Comparison of ENCODE assay signal across 1 cellular context in genomic region chr1:226002667-226003501, GRCh38.
TF ChIP-seq lines count a peak whose summit lies in the region.

No MANE protein-coding gene starts in this region.

TF ChIP-seq in HEK293, 187 proteins besides CTCF, POLR2A, EP300 and RAD21 (continued from another document):
- peak; percentile 0; the same call in 1 of the 2 replicates for TF ChIP-seq ZNF280D (tag by site-specific recombination; IDR thresholded peaks at IDR 0.05)
- peak; percentile 41; the same call in 1 of the 2 replicates for TF ChIP-seq PRDM1 (tag by site-specific recombination; IDR thresholded peaks at IDR 0.05)
- TF ChIP-seq ZNF792 (tag by site-specific recombination; IDR thresholded peaks at IDR 0.05) = 0 out of 2 replicates have a peak, but pooled peaks have one; percentile 5
- no peak for TF ChIP-seq ZNF555 (tag by site-specific recombination; conservative IDR thresholded peaks at IDR 0.05)
- TF ChIP-seq ZSCAN16 (tag by site-specific recombination; IDR thresholded peaks at IDR 0.05) = no peak
- no peak for TF ChIP-seq HOXD13 (CRISPR knock-in tag; IDR thresholded peaks at IDR 0.05; ENCODE audit: borderline replicate concordance)
- TF ChIP-seq ZFP41 (tag by site-specific recombination; IDR thresholded peaks at IDR 0.05; ENCODE audit: borderline replicate concordance) = no peak
- TF ChIP-seq GLI2 (tag by site-specific recombination; IDR thresholded peaks at IDR 0.05; ENCODE audit: borderline replicate concordance, low read depth) = no peak
- TF ChIP-seq ZNF169 (tag by site-specific recombination; IDR thresholded peaks at IDR 0.05) = no peak
- 0 out of 2 replicates have a peak, but pooled peaks have one; percentile 5 for TF ChIP-seq SCRT2 (tag by site-specific recombination; IDR thresholded peaks at IDR 0.05)
- TF ChIP-seq ZIC2 (tag by site-specific recombination; IDR thresholded peaks at IDR 0.05) = peak; percentile 88
- TF ChIP-seq ZNF580 (tag by site-specific recombination; IDR thresholded peaks at IDR 0.05) = peak; percentile 47
- peak; percentile 46; the same call in 1 of the 2 replicates for TF ChIP-seq ZNF10 (tag by site-specific recombination; IDR thresholded peaks at IDR 0.05)
- peak; percentile 48 for TF ChIP-seq ZNF660 (tag by site-specific recombination; IDR thresholded peaks at IDR 0.05)
- TF ChIP-seq SP2 (tag by site-specific recombination; IDR thresholded peaks at IDR 0.05) = peak; percentile 79
- TF ChIP-seq SP3 (tag by site-specific recombination; IDR thresholded peaks at IDR 0.05) = peak; percentile 75
- peak; percentile 96 for TF ChIP-seq ZBTB17 (tag by site-specific recombination; IDR thresholded peaks at IDR 0.05)
- TF ChIP-seq, protein P1, sequence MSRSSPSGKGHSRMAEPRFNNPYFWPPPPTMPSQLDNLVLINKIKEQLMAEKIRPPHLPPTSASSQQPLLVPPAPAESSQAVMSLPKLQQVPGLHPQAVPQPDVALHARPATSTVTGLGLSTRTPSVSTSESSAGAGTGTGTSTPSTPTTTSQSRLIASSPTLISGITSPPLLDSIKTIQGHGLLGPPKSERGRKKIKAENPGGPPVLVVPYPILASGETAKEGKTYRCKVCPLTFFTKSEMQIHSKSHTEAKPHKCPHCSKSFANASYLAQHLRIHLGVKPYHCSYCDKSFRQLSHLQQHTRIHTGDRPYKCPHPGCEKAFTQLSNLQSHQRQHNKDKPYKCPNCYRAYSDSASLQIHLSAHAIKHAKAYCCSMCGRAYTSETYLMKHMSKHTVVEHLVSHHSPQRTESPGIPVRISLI (tag by site-specific recombination; IDR thresholded peaks at IDR 0.05) = no peak
- TF ChIP-seq, protein P2, sequence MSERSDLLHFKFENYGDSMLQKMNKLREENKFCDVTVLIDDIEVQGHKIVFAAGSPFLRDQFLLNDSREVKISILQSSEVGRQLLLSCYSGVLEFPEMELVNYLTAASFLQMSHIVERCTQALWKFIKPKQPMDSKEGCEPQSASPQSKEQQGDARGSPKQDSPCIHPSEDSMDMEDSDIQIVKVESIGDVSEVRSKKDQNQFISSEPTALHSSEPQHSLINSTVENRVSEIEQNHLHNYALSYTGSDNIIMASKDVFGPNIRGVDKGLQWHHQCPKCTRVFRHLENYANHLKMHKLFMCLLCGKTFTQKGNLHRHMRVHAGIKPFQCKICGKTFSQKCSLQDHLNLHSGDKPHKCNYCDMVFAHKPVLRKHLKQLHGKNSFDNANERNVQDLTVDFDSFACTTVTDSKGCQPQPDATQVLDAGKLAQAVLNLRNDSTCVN (tag by site-specific recombination; optimal IDR thresholded peaks at IDR 0.05) = peak; percentile 0
